18 cellular contexts compared by ENCODE assay signal in genomic region chr11:1231396-1232327, GRCh38. TPM values are rescaled to one million over a fixed set of nuclear protein-coding genes. Genes with fewer than 3 reads are reported as not detected.
DNase-seq lines count a peak whose midpoint lies in the region; ATAC-seq and TF ChIP-seq lines count a peak whose summit lies in the region.
"Had no signal": no experiment of that assay in that cellular context is flagged by ENCODE, and none has a peak within 500 bp of the region (broad histone marks: within the 10 kb centered on the region; RNA-seq: fewer than 3 reads in every experiment).

No MANE protein-coding gene starts in this region.

- no peak for ATAC-seq in activated CD4-positive, CD25-positive, alpha-beta regulatory T cell treated with anti-CD3 and anti-CD28 coated beads, Interleukin-2, amount 50 U/mL, for 24 hours
- ATAC-seq in left cardiac atrium = no peak
- ATAC-seq in GM18873 (IDR thresholded peaks at IDR 0.05; ENCODE audit: low FRiP score, unreplicated experiment) = no peak

- TF ChIP-seq EP300 in suprapubic skin (IDR thresholded peaks at IDR 0.05) = no peak

- WGBS in suprapubic skin = no CpG with 5 or more reads among the region's 31 CpGs

- H3K4me1 ChIP-seq in suprapubic skin = peaks cover 13% of the 10 kb centered on the region

- no peaks in the 10 kb centered on the region for H3K9me3 ChIP-seq in suprapubic skin

- no peak for TF ChIP-seq CTCF in suprapubic skin (IDR thresholded peaks at IDR 0.05)

- H3K4me3 ChIP-seq in suprapubic skin = no peak overlapping the region
- H3K4me3 ChIP-seq: PC-9, skin epidermis had no signal

- TF ChIP-seq POLR2A in suprapubic skin (IDR thresholded peaks at IDR 0.05) = no peak

- no peak overlapping the region for H3K27ac ChIP-seq in suprapubic skin
- H3K27ac ChIP-seq: HL-60, PC-9, skin epidermis had no signal

- DNase-seq in activated CD4-positive, CD25-positive, alpha-beta regulatory T cell treated with anti-CD3 and anti-CD28 coated beads, Interleukin-2, amount 50 U/mL, for 72 hours = peak; percentile 25
- DNase-seq in NAMALWA (ENCODE audit: low spot score) = peak; percentile 47
- DNase-seq in left cardiac atrium = peak; percentile 18
- DNase-seq in suprapubic skin (ENCODE audit: low spot score in 2 of 2) = peak; percentile 52 to 72
- DNase-seq in cerebellar nuclear complex (lab: John Stamatoyannopoulos, UW) = no peak
- no peak for DNase-seq in NCI-H446 treated with DMSO at 0.1 percent for 48 hours (lab: John Stamatoyannopoulos, UW)
- DNase-seq: activated CD4-positive, alpha-beta memory T cell treated with anti-CD3 and anti-CD28 coated beads, Interleukin-2, amount 10 ng/mL, durations not matched to agents 7 days and 5 days; amygdala; GF-D8; KBM-7; NCI-H1417 treated with DMSO at 0.1 percent for 48 hours; occipital lobe; PC-9 had no signal

- intact Hi-C loops in left cardiac atrium (cut with DNase I) = no loop called here

- H3K27me3 ChIP-seq in suprapubic skin = peaks cover 69% of the 10 kb centered on the region

- H3K36me3 ChIP-seq in suprapubic skin = no peaks in the 10 kb centered on the region

RNA-seq across cellular contexts. Expression of gene MUC5B, which starts 8.8 kb away (rescaled TPM):
- total RNA-seq in left cardiac atrium (not detected), suprapubic skin (under 1 TPM; 0.08 to 0.34 (median 0.13) TPM)
- total RNA-seq: activated CD4-positive, alpha-beta memory T cell treated with anti-CD3 and anti-CD28 coated beads, Interleukin-2, amount 10 ng/mL, durations not matched to agents 7 days and 5 days; epithelial cell of proximal tubule; occipital lobe had no signal

Comparison
In these comparisons a context has a peak if more than half of its experiments do, and no peak if none do; other contexts are left out.
1. DNase-seq: peak in activated CD4-positive, CD25-positive, alpha-beta regulatory T cell treated with anti-CD3 and anti-CD28 coated beads, Interleukin-2, amount 50 U/mL, for 72 hours (single experiment), NAMALWA (single experiment), left cardiac atrium (single experiment) and suprapubic skin (2 of 2); none in cerebellar nuclear complex (0 of 2) and NCI-H446 treated with DMSO at 0.1 percent for 48 hours (single experiment).